8 cellular contexts compared by ENCODE assay signal in the genomic region with DNA sequence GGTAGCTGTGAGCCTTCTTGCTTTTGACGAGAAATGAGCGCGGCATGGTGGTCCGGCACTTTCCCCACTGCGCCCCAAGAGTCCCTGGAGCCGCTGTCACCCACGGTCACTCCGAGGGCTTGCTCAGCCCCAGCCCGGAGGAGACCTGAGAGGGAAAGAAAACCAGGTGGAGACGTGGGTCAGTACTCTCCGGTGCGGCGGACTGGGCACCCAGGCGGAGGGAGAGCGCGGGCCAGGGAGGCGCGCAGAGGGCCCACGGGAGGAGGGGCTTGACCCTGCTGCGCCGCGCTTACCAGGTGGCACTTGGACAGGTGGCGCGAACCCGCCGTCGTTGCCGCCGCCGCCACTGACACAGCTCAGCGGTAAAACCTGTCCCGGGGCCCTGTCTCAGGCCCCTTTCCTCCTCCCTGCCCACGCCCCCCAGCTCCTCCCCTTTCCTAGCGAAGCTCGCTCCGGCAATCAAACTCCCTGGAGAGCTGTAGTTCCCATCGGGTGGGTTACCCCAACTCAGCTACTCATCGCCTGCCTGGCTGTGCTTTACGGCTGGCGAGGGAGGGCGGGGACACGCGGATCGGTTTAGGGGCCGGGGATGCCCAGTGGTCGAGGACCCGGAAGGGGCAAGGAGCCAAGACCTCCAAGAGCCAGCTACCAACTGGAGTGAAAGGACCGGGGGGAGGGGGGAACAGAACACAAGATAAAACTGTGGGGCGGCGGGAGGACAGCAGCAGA. TPM values are rescaled to one million over a fixed set of nuclear protein-coding genes. Genes with fewer than 3 reads are reported as not detected.
DNase-seq lines count a peak whose midpoint lies in the region; ATAC-seq and TF ChIP-seq lines count a peak whose summit lies in the region.

No MANE protein-coding gene starts in this region.

- no peaks in the 10 kb centered on the region for H4K20me1 ChIP-seq in OCI-LY7 (ENCODE audit: insufficient read depth, low read length)

- no TSS peak for BruUV-seq in OCI-LY7 (replicated peaks; lab: Mats Ljungman, UMichigan)

- CTCF ChIA-PET in OCI-LY7 (lab: Charles Lee; ENCODE audit: unreplicated experiment), result no interaction called here

- H3K27ac ChIP-seq in OCI-LY7 (ENCODE audit: low read depth, low read length, poor library complexity, severe bottlenecking), result no peak overlapping the region
- H3K27ac ChIP-seq in right lobe of liver, result no peak overlapping the region
- no peak overlapping the region for H3K27ac ChIP-seq in brain microvascular endothelial cell

- no peaks in the 10 kb centered on the region for H3K36me3 ChIP-seq in OCI-LY7 (ENCODE audit: insufficient read depth, low read length)
- no peaks in the 10 kb centered on the region for H3K36me3 ChIP-seq in right lobe of liver
- no peaks in the 10 kb centered on the region for H3K36me3 ChIP-seq in brain microvascular endothelial cell (replicated peaks)

- peak; percentile 13 for ATAC-seq in GM21619 (IDR thresholded peaks at IDR 0.05; ENCODE audit: unreplicated experiment)
- peak in 3 of 4 donors; percentile 3 to 27 (median 7) for ATAC-seq in right lobe of liver

- H3K4me1 ChIP-seq in OCI-LY7 (ENCODE audit: insufficient read depth, low read length, poor library complexity, severe bottlenecking) (peaks cover 24% of the 10 kb centered on the region), right lobe of liver (peaks cover 0 to 55% (median 22%) of the 10 kb centered on the region in 4 donors)

- WGBS in right lobe of liver (ENCODE audit: insufficient coverage, low coverage, low lambda C conversion rate, missing lambda C conversion rate), result 2% methylated on average over 25 of the region's 50 CpGs

- H3K4me3 ChIP-seq in OCI-LY7 (ENCODE audit: low read depth, low read length, poor library complexity, severe bottlenecking) (no peak overlapping the region), right lobe of liver (peak overlapping the region; percentile 26 to 35 (median 31)), brain microvascular endothelial cell (ENCODE audit: low read depth, low read length) (no peak overlapping the region)

- H2AFZ ChIP-seq in OCI-LY7 (ENCODE audit: low read length), result no peak overlapping the region

- TF ChIP-seq POLR2A in right lobe of liver (IDR thresholded peaks at IDR 0.05), result no peak

- in situ Hi-C loops in brain microvascular endothelial cell (cut with HindIII; ENCODE audit: low pct_ligation_motif_present, low sequenced_read_pairs), result no loop called here

- H3K79me2 ChIP-seq in OCI-LY7 (ENCODE audit: insufficient read depth, low read depth, low read length), result no peaks in the 10 kb centered on the region

- H3K9me3 ChIP-seq in OCI-LY7 (ENCODE audit: low read length), result no peaks in the 10 kb centered on the region
- no peaks in the 10 kb centered on the region for H3K9me3 ChIP-seq in right lobe of liver

- POLR2A ChIA-PET in OCI-LY7 (lab: Charles Lee), result no interaction called here

- no peak for TF ChIP-seq CTCF in OCI-LY7 (conservative IDR thresholded peaks at IDR 0.05; ENCODE audit: low read length)
- no peak for TF ChIP-seq CTCF in right lobe of liver (IDR thresholded peaks at IDR 0.05)
- no peak for TF ChIP-seq CTCF in brain microvascular endothelial cell (IDR thresholded peaks at IDR 0.05; ENCODE audit: low read depth, low read length, missing control alignments)

- intact Hi-C loops in OCI-LY7 (cut with micrococcal nuclease; ENCODE audit: unreplicated experiment), result no loop called here
- intact Hi-C loops in right lobe of liver (cut with DNase I), result no loop called here
- intact Hi-C loops in head of caudate nucleus (cut with DNase I), result no loop called here

- H3K9me2 ChIP-seq in OCI-LY7 (ENCODE audit: insufficient read depth, low read length), result no peaks in the 10 kb centered on the region

- peak overlapping the region; percentile 98; the same call in 1 of the 2 replicates for H3K4me2 ChIP-seq in OCI-LY7 (ENCODE audit: low read length)

- H3K27me3 ChIP-seq in right lobe of liver (peaks cover 7 to 58% of the 10 kb centered on the region in 2 donors), brain microvascular endothelial cell (replicated peaks) (peaks cover 59% of the 10 kb centered on the region)

- DNase-seq in AML-193 (lab: John Stamatoyannopoulos, UW), result peak; percentile 85 to 89
- DNase-seq in OCI-LY7 (ENCODE audit: low spot score), result no peak
- DNase-seq in activated effector memory CD4-positive, alpha-beta T cell treated with Interleukin-2 at 50 U/mL for 16 hours, result peak; percentile 27
- DNase-seq in right lobe of liver, result peak in 1 of 3 donors; percentile 50
- DNase-seq in stimulated activated CD8-positive, alpha-beta memory T cell treated with anti-CD3 and anti-CD28 coated beads, Interleukin-4, amount 100 ng/mL, for 48 hours, result peak; percentile 84
- no peak for DNase-seq in head of caudate nucleus
- DNase-seq in brain microvascular endothelial cell, result no peak

RNA-seq across cellular contexts. Expression of gene GFI1, which starts 3.1 kb away (rescaled TPM):
- 0.44 and 0.50 TPM in 2 replicates for total RNA-seq in OCI-LY7 (2014; rRNA removed; shearing (Covaris generic))
- total RNA-seq in OCI-LY7 (2022) (0.30 and 1.1 TPM in 2 replicates), right lobe of liver (under 1 TPM; 0.12 to 0.80 (median 0.42) TPM)

Comparison
In these comparisons a context has a peak if more than half of its experiments do, and no peak if none do; other contexts are left out.
1. DNase-seq: peak in AML-193 (2 of 2), activated effector memory CD4-positive, alpha-beta T cell treated with Interleukin-2 at 50 U/mL for 16 hours (single experiment) and stimulated activated CD8-positive, alpha-beta memory T cell treated with anti-CD3 and anti-CD28 coated beads, Interleukin-4, amount 100 ng/mL, for 48 hours (single experiment); none in OCI-LY7 (single experiment), head of caudate nucleus (0 of 42) and brain microvascular endothelial cell (single experiment).
2. H3K4me3 ChIP-seq: peak in right lobe of liver (3 of 3); none in OCI-LY7 (single experiment) and brain microvascular endothelial cell (single experiment).